In the genomic region with DNA sequence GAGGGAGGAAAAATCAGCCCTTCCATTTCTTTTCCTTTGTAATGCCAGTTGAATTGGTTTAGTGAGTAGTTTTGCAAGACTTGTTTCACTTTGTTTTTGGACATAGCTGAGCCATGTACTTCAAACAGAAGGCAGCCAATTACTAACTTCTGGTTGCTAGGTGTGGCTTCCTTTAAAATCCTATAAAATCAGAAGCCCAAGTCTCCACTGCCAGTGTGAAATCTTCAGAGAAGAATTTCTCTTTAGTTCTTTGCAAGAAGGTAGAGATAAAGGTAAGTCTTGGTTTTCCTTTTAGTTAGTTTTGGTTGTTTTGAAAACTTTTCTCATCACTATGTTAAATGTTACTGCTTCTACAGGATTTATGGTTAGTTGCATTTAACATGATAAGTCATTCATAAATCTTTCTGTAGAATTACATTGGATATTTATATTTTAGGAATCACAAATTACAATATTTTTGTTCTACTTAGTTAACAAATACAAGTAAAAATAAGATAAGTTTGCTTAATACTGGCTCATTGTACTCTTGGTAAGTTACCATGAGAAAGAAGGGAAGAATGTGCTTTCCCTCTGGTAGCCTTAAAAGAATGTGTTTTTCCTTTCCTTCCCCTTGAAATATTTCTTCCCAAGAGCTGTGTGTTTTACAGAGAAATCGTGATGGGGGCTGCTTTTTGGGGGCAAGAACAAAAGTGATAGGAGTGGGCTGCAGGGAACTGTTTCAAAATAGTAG, we compare ENCODE assay signal across 8 cellular contexts. TPM values are rescaled to one million over a fixed set of nuclear protein-coding genes. Genes with fewer than 3 reads are reported as not detected.
DNase-seq lines count a peak whose midpoint lies in the region; ATAC-seq, FAIRE-seq and TF ChIP-seq lines count a peak whose summit lies in the region.

TSS of gene ANXA1 (plus strand) at position 213 of the 730 bp plus-strand sequence. CDS start 6,671 bp downstream, outside the sequence.

- H3K27ac ChIP-seq in right cardiac atrium (ENCODE audit: low read length), result peak within 1 kb of the TSS; percentile 78
- H3K27ac ChIP-seq in small intestine (ENCODE audit: low read depth in 1 of 2, low read length in 1 of 2), result peak within 1 kb of the TSS; percentile 48 to 85

- H3K36me3 Mint-ChIP-seq in CD14-positive monocyte, result peaks cover 16 to 29% of the 10 kb centered on the region in 2 donors

- no peak for DNase-seq in CD14-positive monocyte (ENCODE audit: low spot score)
- peak; percentile 11 to 15 for DNase-seq in Kasumi-1 (lab: John Stamatoyannopoulos, UW)
- peak; percentile 88 for DNase-seq in amniotic epithelial cell (ENCODE audit: low read depth)
- no peak for DNase-seq in right cardiac atrium
- DNase-seq in small intestine, result peak; percentile 40
- no peak for DNase-seq in effector CD8-positive, alpha-beta T cell (lab: John Stamatoyannopoulos, UW)
- DNase-seq in GM13977 (ENCODE audit: low spot score), result no peak

- H3K9me3 ChIP-seq in right cardiac atrium (ENCODE audit: control insufficient read depth, low read length) (no peaks in the 10 kb centered on the region), small intestine (ENCODE audit: control insufficient read depth, low read depth) (no peaks in the 10 kb centered on the region)

- ATAC-seq in right cardiac atrium, result peak; percentile 90 to 93
- no peak for ATAC-seq in HG02885 (IDR thresholded peaks at IDR 0.05; ENCODE audit: poor library complexity, unreplicated experiment)

- no peaks in the 10 kb centered on the region for H3K27me3 Mint-ChIP-seq in CD14-positive monocyte (ENCODE audit: low read depth in 3 of 3)

- FAIRE-seq in small intestine (lab: Jason Lieb, UNC), result no peak

- H3K36me3 ChIP-seq in small intestine (ENCODE audit: control insufficient read depth in 2 of 2, insufficient read depth in 2 of 2, low read length in 2 of 2), result no peaks in the 10 kb centered on the region

- no peaks in the 10 kb centered on the region for H3K27me3 ChIP-seq in right cardiac atrium (ENCODE audit: control insufficient read depth, insufficient read depth)
- H3K27me3 ChIP-seq in small intestine (ENCODE audit: control insufficient read depth in 2 of 2, insufficient read depth in 2 of 2, low read length in 2 of 2), result no peaks in the 10 kb centered on the region

- peak within 1 kb of the TSS; percentile 91 to 97 (median 95) for H3K27ac Mint-ChIP-seq in CD14-positive monocyte

- H3K4me3 Mint-ChIP-seq in CD14-positive monocyte, result peak within 1 kb of the TSS; percentile 83 to 96

- in situ Hi-C loops in GM13977 (cut with MboI; ENCODE audit: low pct_unique_long_range_greater_than_20kb, low sequenced_read_pairs, unreplicated experiment), result no loop called here

- H3K4me1 Mint-ChIP-seq in CD14-positive monocyte, result peaks cover 66% of the 10 kb centered on the region

- H3K4me1 ChIP-seq in right cardiac atrium (ENCODE audit: control insufficient read depth, insufficient read depth, low read length), result peaks cover 6% of the 10 kb centered on the region
- H3K4me1 ChIP-seq in small intestine (ENCODE audit: control insufficient read depth in 2 of 2, insufficient read depth in 1 of 2, low read depth in 1 of 2, low read length in 1 of 2), result no peaks in the 10 kb centered on the region

- 13% methylated on average over 1 of the region's 1 CpG for WGBS in right cardiac atrium
- WGBS in small intestine, 3 donors, result 26 to 69% (median 27%) methylated on average over 1 of the region's 1 CpG

- intact Hi-C loops in CD14-positive monocyte (cut with micrococcal nuclease) (no loop called here), right cardiac atrium (cut with DNase I) (no loop called here)

- TF ChIP-seq CTCF in CD14-positive monocyte (IDR thresholded peaks at IDR 0.05) (no peak), GM13977 (IDR thresholded peaks at IDR 0.05; ENCODE audit: extremely low read depth, insufficient read depth, missing control alignments) (no peak)

- H3K4me3 ChIP-seq in right cardiac atrium (ENCODE audit: low read length), result peak within 1 kb of the TSS; percentile 99
- peak within 1 kb of the TSS in 1 of 2 donors; percentile 35 for H3K4me3 ChIP-seq in small intestine (ENCODE audit: low read depth in 1 of 2, low read length in 2 of 2)

- H3K9me3 Mint-ChIP-seq in CD14-positive monocyte, result no peaks in the 10 kb centered on the region

RNA-seq across cellular contexts. Expression of gene ANXA1, which starts in this region (rescaled TPM):
- 1,000 to 10,000 TPM in 1 of 2 donors, 100 to 1,000 TPM in 1; 992 to 1,157 TPM for polyA plus RNA-seq in CD14-positive monocyte
- 100 to 1,000 TPM in 1 of 4 donors, 10 to 100 TPM in 3; 46.7 to 120 (median 83.4) TPM for total RNA-seq in right cardiac atrium
- 139 TPM for polyA plus RNA-seq in right cardiac atrium
- 10 to 100 TPM; 19.0 to 84.1 (median 56.7) TPM for polyA plus RNA-seq in small intestine

Comparison
In these comparisons a context has a peak if more than half of its experiments do, and no peak if none do; other contexts are left out.
1. DNase-seq: peak in Kasumi-1 (2 of 2), amniotic epithelial cell (single experiment) and small intestine (single experiment); none in CD14-positive monocyte (single experiment), right cardiac atrium (0 of 3), effector CD8-positive, alpha-beta T cell (single experiment) and GM13977 (single experiment).